Comparison of ENCODE assay signal across 26 cellular contexts in the genomic region with DNA sequence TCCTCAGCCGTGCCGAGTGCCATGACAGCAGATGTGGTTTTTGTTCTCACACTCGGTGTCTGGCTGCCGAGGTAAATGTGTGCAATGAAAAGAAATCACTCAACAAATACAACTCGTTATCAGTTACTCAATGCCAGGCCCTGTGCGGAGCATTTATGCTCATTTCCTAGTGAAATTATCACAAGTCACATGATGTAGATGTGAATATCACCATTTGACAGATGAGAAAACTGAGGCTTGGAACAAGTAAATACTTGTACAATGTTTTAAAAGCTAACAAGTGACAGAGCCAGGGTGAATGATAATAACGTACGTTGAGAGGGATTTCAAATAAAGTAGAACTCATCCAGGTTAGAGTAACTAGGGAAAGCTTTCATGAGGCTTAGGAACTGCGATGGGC.
"Had no signal": no experiment of that assay in that cellular context is flagged by ENCODE, and none has a peak within 500 bp of the region (broad histone marks: within the 10 kb centered on the region; RNA-seq: fewer than 3 reads in every experiment).

No MANE protein-coding gene starts in this region.

- H3K9me3 ChIP-seq: adrenal gland, body of pancreas, colonic mucosa, left lung, lower lobe of right lung, neutrophil, psoas muscle had no signal

- H3K4me3 Mint-ChIP-seq: activated CD4-positive, alpha-beta memory T cell treated with anti-CD3 and anti-CD28 coated beads, Interleukin-2, amount 10 ng/mL, durations not matched to agents 7 days and 5 days; activated CD4-positive, alpha-beta T cell treated with anti-CD3 and anti-CD28 coated beads, Interleukin-2, amount 10 ng/mL, durations not matched to agents 7 days and 5 days; activated naive CD8-positive, alpha-beta T cell treated with anti-CD3 and anti-CD28 coated beads for 36 hours; activated T-cell treated with anti-CD3 and anti-CD28 coated beads, Interleukin-2, amount 50 U/mL, for 24 hours; nephron had no signal

- H3K27me3 ChIP-seq: adrenal gland, body of pancreas, colonic mucosa, left lung, neutrophil, tibial nerve had no signal

- FAIRE-seq: endometrium, frontal cortex, islet of Langerhans had no signal

- ATAC-seq: body of pancreas, left lung, lower lobe of right lung, psoas muscle had no signal

- H3K27ac ChIP-seq: adrenal gland, body of pancreas, colonic mucosa, left lung, lower lobe of right lung, neutrophil, parathyroid adenoma, psoas muscle, tibial nerve had no signal

- H3K36me3 ChIP-seq: adrenal gland, colonic mucosa, lower lobe of right lung, neutrophil had no signal

- H3K9me3 Mint-ChIP-seq: activated CD4-positive, alpha-beta memory T cell treated with anti-CD3 and anti-CD28 coated beads, Interleukin-2, amount 10 ng/mL, durations not matched to agents 7 days and 5 days; activated CD4-positive, alpha-beta T cell treated with anti-CD3 and anti-CD28 coated beads, Interleukin-2, amount 10 ng/mL, durations not matched to agents 7 days and 5 days; activated naive CD8-positive, alpha-beta T cell treated with anti-CD3 and anti-CD28 coated beads for 36 hours; activated T-cell treated with anti-CD3 and anti-CD28 coated beads, Interleukin-2, amount 50 U/mL, for 24 hours; nephron had no signal

- H3K4me1 ChIP-seq: adrenal gland, body of pancreas, colonic mucosa, left lung, lower lobe of right lung, parathyroid adenoma, psoas muscle, tibial nerve had no signal

- H3K4me3 ChIP-seq: adrenal gland, body of pancreas, colonic mucosa, left lung, lower lobe of right lung, psoas muscle, tibial nerve had no signal

- H3K27me3 Mint-ChIP-seq: activated CD4-positive, alpha-beta memory T cell treated with anti-CD3 and anti-CD28 coated beads, Interleukin-2, amount 10 ng/mL, durations not matched to agents 7 days and 5 days; activated CD4-positive, alpha-beta T cell treated with anti-CD3 and anti-CD28 coated beads, Interleukin-2, amount 10 ng/mL, durations not matched to agents 7 days and 5 days; activated naive CD8-positive, alpha-beta T cell treated with anti-CD3 and anti-CD28 coated beads for 36 hours; activated T-cell treated with anti-CD3 and anti-CD28 coated beads, Interleukin-2, amount 50 U/mL, for 24 hours had no signal

- DNase-seq: activated CD4-positive, alpha-beta memory T cell treated with anti-CD3 and anti-CD28 coated beads, Interleukin-2, amount 10 ng/mL, durations not matched to agents 7 days and 5 days; activated CD4-positive, alpha-beta T cell treated with anti-CD3 and anti-CD28 coated beads, Interleukin-2, amount 10 ng/mL, durations not matched to agents 7 days and 5 days; activated CD8-positive, alpha-beta memory T cell treated with anti-CD3 and anti-CD28 coated beads, Interleukin-2, amount 50 U/mL, for 48 hours; activated naive CD4-positive, alpha-beta T cell; activated naive CD8-positive, alpha-beta T cell treated with anti-CD3 and anti-CD28 coated beads for 36 hours; activated T-cell treated with anti-CD3 and anti-CD28 coated beads, Interleukin-2, amount 50 U/mL, for 24 hours; adrenal gland; body of pancreas; cerebellar nuclear complex; colonic mucosa; effector CD8-positive, alpha-beta T cell; left lung; lower lobe of right lung; mesenchymal stem cell; stimulated activated CD4-positive, alpha-beta T cell treated with anti-CD3 and anti-CD28 coated beads, Interleukin-15, amount 100 ng/mL, for 24 hours; stimulated activated CD4-positive, alpha-beta T cell treated with anti-CD3 and anti-CD28 coated beads, Interleukin-2, amount 100 ng/mL, for 24 hours; stimulated activated naive CD4-positive, alpha-beta T cell treated with Interleukin-2 at 50 U/mL for 16 hours; T-helper 1 cell had no signal

- H3K27ac Mint-ChIP-seq: activated CD4-positive, alpha-beta memory T cell treated with anti-CD3 and anti-CD28 coated beads, Interleukin-2, amount 10 ng/mL, durations not matched to agents 7 days and 5 days; activated CD4-positive, alpha-beta T cell treated with anti-CD3 and anti-CD28 coated beads, Interleukin-2, amount 10 ng/mL, durations not matched to agents 7 days and 5 days; activated naive CD8-positive, alpha-beta T cell treated with anti-CD3 and anti-CD28 coated beads for 36 hours; activated T-cell treated with anti-CD3 and anti-CD28 coated beads, Interleukin-2, amount 50 U/mL, for 24 hours; nephron had no signal
